Comparison of ENCODE assay signal across 19 cellular contexts in genomic region chr12:102916252-102917025, GRCh38. TPM values are rescaled to one million over a fixed set of nuclear protein-coding genes. Genes with fewer than 3 reads are reported as not detected.
DNase-seq lines count a peak whose midpoint lies in the region; ATAC-seq, FAIRE-seq and TF ChIP-seq lines count a peak whose summit lies in the region.
"Had no signal": no experiment of that assay in that cellular context is flagged by ENCODE, and none has a peak within 500 bp of the region (broad histone marks: within the 10 kb centered on the region; RNA-seq: fewer than 3 reads in every experiment).

No MANE protein-coding gene starts in this region.

- no peak for FAIRE-seq in K562 (lab: Jason Lieb, UNC)
- FAIRE-seq: urothelium cell line had no signal

- H3K4me3 Mint-ChIP-seq in CD8-positive, alpha-beta T cell = peak overlapping the region; percentile 78
- H3K4me3 Mint-ChIP-seq in nephron = peak overlapping the region in 2 of 3 experiments; percentile 43 to 62

- H3K4me1 ChIP-seq in CD8-positive, alpha-beta T cell (ENCODE audit: insufficient read depth, low read length) = peaks cover 4% of the 10 kb centered on the region
- H3K4me1 ChIP-seq in HUES48 (ENCODE audit: control insufficient read depth, insufficient read depth, low read length) (peaks cover 26% of the 10 kb centered on the region), K562 (replicated peaks in 1 of 2; ENCODE audit: control insufficient read depth in 2 of 2, insufficient read depth in 2 of 2, low read length in 2 of 2) (peaks cover 0 to 6% of the 10 kb centered on the region in 2 experiments; a peak in 2 of 5 replicates)
- H3K4me1 ChIP-seq: BLaER1 treated with 17β-estradiol and CSF1 and Interleukin-3, amounts not matched to agents 10 nM and 100 nM had no signal

- 2% methylated on average over 5 of the region's 5 CpGs for WGBS in K562 (ENCODE audit: insufficient coverage, low coverage, missing lambda C conversion rate)

- no TSS peak for BruUV-seq in K562 (replicated peaks; lab: Mats Ljungman, UMichigan)

- peak overlapping the region; percentile 51; the same call in 1 of the 2 replicates for H3K4me2 ChIP-seq in K562 (ENCODE audit: insufficient read depth, low read length)
- H3K4me2 ChIP-seq: BLaER1 treated with 17β-estradiol and CSF1 and Interleukin-3, amounts not matched to agents 10 nM and 100 nM had no signal

- no peaks in the 10 kb centered on the region for H3K79me2 ChIP-seq in K562 (ENCODE audit: control insufficient read depth, insufficient read depth, low read length)

- POLR2A ChIA-PET in CD8-positive, alpha-beta T cell (lab: Charles Lee) = no interaction called here
- POLR2A ChIA-PET in K562 (lab: Yijun Ruan, JAX) = interaction anchor here (1.3 kb wide), 1 partner anchor 15 kb away, joined by 4 read pairs; no protein-coding TSS in a partner anchor

- H3K4me3 ChIP-seq in CD8-positive, alpha-beta T cell (ENCODE audit: low read depth, low read length) = peak overlapping the region; percentile 45
- H3K4me3 ChIP-seq in HUES48 (ENCODE audit: low read depth, low read length) (peak overlapping the region; percentile 48), K562 (no peak overlapping the region)
- H3K4me3 ChIP-seq: BLaER1 treated with 17β-estradiol and CSF1 and Interleukin-3, amounts not matched to agents 10 nM and 100 nM had no signal

- H3K9ac ChIP-seq in HUES48 (ENCODE audit: low read depth, low read length) (peak overlapping the region; percentile 58), K562 (ENCODE audit: insufficient read depth in 1 of 2, low read depth in 2 of 2, low read length in 2 of 2) (no peak overlapping the region)
- H3K9ac ChIP-seq: BLaER1 treated with 17β-estradiol and CSF1 and Interleukin-3, amounts not matched to agents 10 nM and 100 nM had no signal

- H3K27me3 Mint-ChIP-seq in CD8-positive, alpha-beta T cell (ENCODE audit: low read depth) = peaks cover 9% of the 10 kb centered on the region
- peaks cover 37% of the 10 kb centered on the region for H3K27me3 Mint-ChIP-seq in nephron (ENCODE audit: low read depth)

- no peaks in the 10 kb centered on the region for H3K9me3 Mint-ChIP-seq in CD8-positive, alpha-beta T cell
- no peaks in the 10 kb centered on the region for H3K9me3 Mint-ChIP-seq in nephron
- H3K9me3 Mint-ChIP-seq: activated naive CD4-positive, alpha-beta T cell treated with anti-CD3 and anti-CD28 coated beads, Interleukin-2, amount 10 ng/mL, durations not matched to agents 7 days and 5 days had no signal

- no peak for TF ChIP-seq POLR2A in K562 (conservative IDR thresholded peaks at IDR 0.05)

- peak overlapping the region; percentile 76; the same call in 1 of the 2 replicates for H2AFZ ChIP-seq in K562 (ENCODE audit: low read depth, low read length)

- H3K27me3 ChIP-seq in CD8-positive, alpha-beta T cell (ENCODE audit: insufficient read depth, low read length) = no peaks in the 10 kb centered on the region
- H3K27me3 ChIP-seq in HUES48 (ENCODE audit: control insufficient read depth, insufficient read depth, low read length) = no peaks in the 10 kb centered on the region; the same call in 1 of the 2 replicates
- H3K27me3 ChIP-seq in K562 (ENCODE audit: control insufficient read depth in 2 of 2, insufficient read depth in 2 of 2, low read length in 2 of 2) = peaks cover 0 to 3% of the 10 kb centered on the region in 2 experiments; a peak in 1 of 5 replicates
- H3K27me3 ChIP-seq: BLaER1 treated with 17β-estradiol and CSF1 and Interleukin-3, amounts not matched to agents 10 nM and 100 nM had no signal

- CTCF ChIA-PET in CD8-positive, alpha-beta T cell (lab: Charles Lee) = no interaction called here
- CTCF ChIA-PET in K562 (lab: Yijun Ruan, JAX; ENCODE audit: low intra/inter-chr PET ratio) = no interaction called here

- peaks cover 7% of the 10 kb centered on the region for H3K4me1 Mint-ChIP-seq in CD8-positive, alpha-beta T cell (ENCODE audit: low read depth)
- no peaks in the 10 kb centered on the region for H3K4me1 Mint-ChIP-seq in nephron

- no peaks in the 10 kb centered on the region for H3K36me3 ChIP-seq in CD8-positive, alpha-beta T cell (ENCODE audit: insufficient read depth, low read length)
- no peaks in the 10 kb centered on the region for H3K36me3 ChIP-seq in HUES48 (ENCODE audit: control insufficient read depth, insufficient read depth, low read length)
- no peaks in the 10 kb centered on the region for H3K36me3 ChIP-seq in K562 (ENCODE audit: control insufficient read depth, insufficient read depth, low read length)
- H3K36me3 ChIP-seq: BLaER1 treated with 17β-estradiol and CSF1 and Interleukin-3, amounts not matched to agents 10 nM and 100 nM; cardiac muscle cell had no signal

- in situ Hi-C loops in K562 (cut with MboI) = no loop called here

- no peak overlapping the region for H3K27ac Mint-ChIP-seq in CD8-positive, alpha-beta T cell
- H3K27ac Mint-ChIP-seq in nephron = no peak overlapping the region
- H3K27ac Mint-ChIP-seq: activated naive CD4-positive, alpha-beta T cell treated with anti-CD3 and anti-CD28 coated beads, Interleukin-2, amount 10 ng/mL, durations not matched to agents 7 days and 5 days had no signal

- TF ChIP-seq RAD21 in K562 (CRISPR knock-in tag; conservative IDR thresholded peaks at IDR 0.05 in 1 of 2, IDR thresholded peaks at IDR 0.05 in 1 of 2) = no peak

- no peak for TF ChIP-seq EP300 in K562 (IDR thresholded peaks at IDR 0.05; ENCODE audit: low read length)

- H3K27ac ChIP-seq in CD8-positive, alpha-beta T cell (ENCODE audit: low read depth, low read length) = no peak overlapping the region
- H3K27ac ChIP-seq in HUES48 (ENCODE audit: low read depth, low read length) = peak overlapping the region; percentile 82
- H3K27ac ChIP-seq in K562 (ENCODE audit: extremely low read depth, low read depth, low read length) = no peak overlapping the region
- H3K27ac ChIP-seq: BLaER1 treated with 17β-estradiol and CSF1 and Interleukin-3, amounts not matched to agents 10 nM and 100 nM; cardiac muscle cell had no signal

- H3K36me3 Mint-ChIP-seq in CD8-positive, alpha-beta T cell = no peaks in the 10 kb centered on the region
- H3K36me3 Mint-ChIP-seq in nephron (ENCODE audit: low read depth) = no peaks in the 10 kb centered on the region
- H3K36me3 Mint-ChIP-seq: activated naive CD4-positive, alpha-beta T cell treated with anti-CD3 and anti-CD28 coated beads, Interleukin-2, amount 10 ng/mL, durations not matched to agents 7 days and 5 days had no signal

- intact Hi-C loops in CD8-positive, alpha-beta T cell (cut with DNase I, micrococcal nuclease) = no loop called here
- intact Hi-C loops in K562 (cut with micrococcal nuclease) = no loop called here

- DNase-seq in CD8-positive, alpha-beta T cell = no peak
- DNase-seq in K562 (ENCODE audit: extremely low read depth in 1 of 4, low spot score in 3 of 4) (no peak), islet precursor cell (no peak), OCI-M2 (lab: John Stamatoyannopoulos, UW; ENCODE audit: unreplicated experiment) (no peak)
- no peak for DNase-seq in stimulated activated naive CD4-positive, alpha-beta T cell treated with Interleukin-2 at 50 U/mL for 16 hours (lab: John Stamatoyannopoulos, UW)
- DNase-seq: GF-D8, left cardiac atrium, NCI-H187 had no signal

- no peaks in the 10 kb centered on the region for H4K20me1 ChIP-seq in K562 (replicated peaks; ENCODE audit: control insufficient read depth, insufficient read depth, low read length)
- H4K20me1 ChIP-seq: BLaER1 treated with 17β-estradiol and CSF1 and Interleukin-3, amounts not matched to agents 10 nM and 100 nM had no signal

- H3K9me3 ChIP-seq in CD8-positive, alpha-beta T cell (ENCODE audit: low read length) = no peaks in the 10 kb centered on the region
- H3K9me3 ChIP-seq in HUES48 (ENCODE audit: control insufficient read depth, insufficient read depth, low read length) (no peaks in the 10 kb centered on the region), K562 (replicated peaks; ENCODE audit: control insufficient read depth, insufficient read depth, low read depth, low read length) (no peaks in the 10 kb centered on the region)
- H3K9me3 ChIP-seq: BLaER1 treated with 17β-estradiol and CSF1 and Interleukin-3, amounts not matched to agents 10 nM and 100 nM had no signal

- no peak for ATAC-seq in CD8-positive, alpha-beta T cell
- ATAC-seq in K562 (no peak), HG03439 (IDR thresholded peaks at IDR 0.05; ENCODE audit: unreplicated experiment) (no peak)

- no peak for TF ChIP-seq CTCF in CD8-positive, alpha-beta T cell (IDR thresholded peaks at IDR 0.05)
- TF ChIP-seq CTCF in K562 (IDR thresholded peaks at IDR 0.05 in 2 of 3, conservative IDR thresholded peaks at IDR 0.05 in 1 of 3; ENCODE audit: insufficient read depth in 2 of 3, low read depth in 1 of 3, low read length in 3 of 3) (no peak), nephron (IDR thresholded peaks at IDR 0.05; ENCODE audit: unreplicated experiment in 3 of 3) (no peak)

- no peaks in the 10 kb centered on the region for H3K9me1 ChIP-seq in K562 (ENCODE audit: control insufficient read depth, insufficient read depth, low read length)

RNA-seq across cellular contexts. Expression of gene PAH, which starts 0.6 kb away (rescaled TPM):
- total RNA-seq in CD8-positive, alpha-beta T cell = not detected
- not detected in 2 replicates for total RNA-seq in K562 (2011; cell fraction: chromatin; rRNA removed; ENCODE audit: low replicate concordance)
- not detected in 2 replicates for total RNA-seq in K562 (2011; cell fraction: nucleolus; rRNA removed)
- total RNA-seq in K562 (2011; cell fraction: nucleoplasm; rRNA removed) = not detected in 2 replicates
- total RNA-seq in K562 (2014; rRNA removed) (not detected in 2 replicates), K562 (2014; rRNA removed; fragmentation: Illumina TruSeq; extraction: Trizol) (not detected in 2 replicates), K562 (2015; rRNA removed; fragmentation: Illumina TruSeq; extraction: Trizol) (not detected in 2 replicates), K562 (2021) (0.31 and 0.75 TPM in 2 replicates)
- polyA plus RNA-seq in K562 (2011; rRNA removed) (not detected in 2 replicates), K562 (2014; fragmentation: Illumina TruSeq; extraction: Trizol) (not detected in 2 replicates), K562 (2014; fragmentation: Nextera tagmentation; extraction: Ambion mirVana) (under 1 TPM in 1 of 2 experiments, not detected in 1; 0.13 TPM), K562 (2014; rRNA removed) (0.04 and 0.69 TPM in 2 replicates)
- polyA plus RNA-seq in K562 (2011; cell fraction: cytosol; rRNA removed) = not detected in 2 replicates
- not detected in 2 replicates for polyA plus RNA-seq in K562 (2011; cell fraction: nucleus; rRNA removed)
- 0.08 and 0.37 TPM in 2 replicates for polyA plus RNA-seq in K562 (2012)
- polyA minus RNA-seq in K562 (2011; rRNA and poly(A)+ RNA removed) = 0.46 TPM in 1 of 2 replicates, not detected in the other
- polyA minus RNA-seq in K562 (2011; cell fraction: cytosol; rRNA and poly(A)+ RNA removed) = not detected in 2 replicates
- polyA minus RNA-seq in K562 (2011; cell fraction: nucleus; rRNA and poly(A)+ RNA removed) = not detected in 2 replicates
- total RNA-seq: glomerular endothelial cell, myocyte, renal cortical epithelial cell had no signal
- polyA plus RNA-seq: cardiac muscle cell had no signal

RNA-seq across cellular contexts. Expression of gene ASCL1, which starts 41.0 kb away (rescaled TPM):
- total RNA-seq in CD8-positive, alpha-beta T cell = not detected
- total RNA-seq in K562 (2011; cell fraction: chromatin; rRNA removed; ENCODE audit: low replicate concordance) = 0.21 and 0.23 TPM in 2 replicates
- total RNA-seq in K562 (2011; cell fraction: nucleolus; rRNA removed) = not detected in 2 replicates
- total RNA-seq in K562 (2011; cell fraction: nucleoplasm; rRNA removed) = 0.22 and 0.38 TPM in 2 replicates
- total RNA-seq in K562 (2014; rRNA removed) (not detected in 2 replicates), K562 (2014; rRNA removed; fragmentation: Illumina TruSeq; extraction: Trizol) (0.10 TPM in 1 of 2 replicates, not detected in the other), K562 (2015; rRNA removed; fragmentation: Illumina TruSeq; extraction: Trizol) (0.04 and 0.11 TPM in 2 replicates), K562 (2021) (not detected in 2 replicates)
- polyA plus RNA-seq in K562 (2011; rRNA removed) (0.03 and 0.06 TPM in 2 replicates), K562 (2014; fragmentation: Illumina TruSeq; extraction: Trizol) (0.04 and 0.06 TPM in 2 replicates), K562 (2014; fragmentation: Nextera tagmentation; extraction: Ambion mirVana) (under 1 TPM; 0.01 to 0.03 TPM), K562 (2014; rRNA removed) (0.09 and 0.15 TPM in 2 replicates)
- 0.03 and 0.10 TPM in 2 replicates for polyA plus RNA-seq in K562 (2011; cell fraction: cytosol; rRNA removed)
- 0.25 and 0.55 TPM in 2 replicates for polyA plus RNA-seq in K562 (2011; cell fraction: nucleus; rRNA removed)
- 0.10 and 0.39 TPM in 2 replicates for polyA plus RNA-seq in K562 (2012)
- not detected in 2 replicates for polyA minus RNA-seq in K562 (2011; rRNA and poly(A)+ RNA removed)
- polyA minus RNA-seq in K562 (2011; cell fraction: cytosol; rRNA and poly(A)+ RNA removed) = not detected in 2 replicates
- polyA minus RNA-seq in K562 (2011; cell fraction: nucleus; rRNA and poly(A)+ RNA removed) = not detected in 2 replicates
- total RNA-seq: cardiac muscle cell, glomerular endothelial cell, H4, left cardiac atrium, myocyte, renal cortical epithelial cell had no signal
- polyA plus RNA-seq: cardiac muscle cell had no signal
